ENCODE assay signal across 17 cellular contexts in the genomic region with DNA sequence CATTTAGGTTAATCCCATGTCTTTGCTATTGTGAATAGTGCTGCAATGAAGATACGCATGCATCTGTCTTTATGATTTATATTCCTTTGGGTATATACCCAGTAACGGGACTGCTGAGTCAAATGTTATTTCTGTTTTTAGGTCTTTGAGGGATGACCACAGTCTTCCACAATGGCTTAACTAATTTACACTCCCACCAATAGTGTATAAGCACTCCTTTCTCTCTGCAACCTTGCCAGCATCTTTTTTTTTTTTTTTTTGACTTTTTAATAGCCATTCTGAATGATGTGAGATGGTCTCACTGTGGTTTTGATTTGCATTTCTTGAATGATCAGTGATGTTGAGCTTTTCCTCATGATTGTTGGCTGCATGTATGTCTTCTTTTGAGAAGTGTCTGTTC. TPM values are rescaled to one million over a fixed set of nuclear protein-coding genes. Genes with fewer than 3 reads are reported as not detected.
A peak's percentile ranks its signal among the peaks of the same experiment; 100 is the strongest.
DNase-seq lines count a peak whose midpoint lies in the region; ATAC-seq and TF ChIP-seq lines count a peak whose summit lies in the region.
"Had no signal": no experiment of that assay in that cellular context is flagged by ENCODE, and none has a peak within 500 bp of the region (broad histone marks: within the 10 kb centered on the region; RNA-seq: fewer than 3 reads in every experiment).

No MANE protein-coding gene starts in this region.

- H3K36me3 Mint-ChIP-seq in activated T-helper 1 cell treated with anti-CD3 and anti-CD28 coated beads, Interleukin-12 subunit alpha, Interleukin-12 subunit beta, Interleukin-2, Interleukin-4 antibody, amounts not matched to agents 30 ng/mL and 10 ng/mL and 1 ng/mL, durations not matched to agents 14 hours and 24 hours and 36 hours (ENCODE audit: low read depth), result peaks cover 22% of the 10 kb centered on the region
- H3K36me3 Mint-ChIP-seq: natural killer cell treated with Interleukin-12 subunit alpha and Interleukin-12 subunit beta and Interleukin-15 and Interleukin-18, amount 100 ng/mL, for 72 hours had no signal

- TF ChIP-seq POLR2A in spleen (IDR thresholded peaks at IDR 0.05), result no peak
- TF ChIP-seq POLR2A in uterus (IDR thresholded peaks at IDR 0.05), result no peak

- H3K27me3 ChIP-seq in spleen (replicated peaks in 1 of 7) (no peaks in the 10 kb centered on the region), uterus (no peaks in the 10 kb centered on the region)

- H3K9me3 ChIP-seq in spleen, result no peaks in the 10 kb centered on the region
- no peaks in the 10 kb centered on the region for H3K9me3 ChIP-seq in uterus
- H3K9me3 ChIP-seq: thoracic aorta had no signal

- no peak for TF ChIP-seq CTCF in GM12864 (IDR thresholded peaks at IDR 0.05; ENCODE audit: low read depth, low read length, missing control alignments)
- no peak for TF ChIP-seq CTCF in spleen (IDR thresholded peaks at IDR 0.05 in 8 of 11, conservative IDR thresholded peaks at IDR 0.05 in 3 of 11)
- TF ChIP-seq CTCF in uterus (IDR thresholded peaks at IDR 0.05), result no peak

- H3K4me1 ChIP-seq in spleen (peaks cover 16 to 100% (median 53%) of the 10 kb centered on the region in 6 donors), uterus (peaks cover 0 to 4% of the 10 kb centered on the region in 2 donors)

- DNase-seq in GM12864 (ENCODE audit: low read depth) (no peak), spleen (no peak), G401 (ENCODE audit: low spot score) (no peak), uterus (no peak)
- no peak for DNase-seq in activated T-helper 1 cell treated with anti-CD3 and anti-CD28 coated beads, Interleukin-12 subunit alpha, Interleukin-12 subunit beta, Interleukin-2, Interleukin-4 antibody, amounts not matched to agents 30 ng/mL and 10 ng/mL and 1 ng/mL, durations not matched to agents 14 hours and 24 hours and 36 hours (ENCODE audit: low spot score)
- DNase-seq: activated CD4-positive, alpha-beta T cell treated with anti-CD3 and anti-CD28 coated beads, Interleukin-2, amount 10 ng/mL, durations not matched to agents 7 days and 5 days; activated naive CD4-positive, alpha-beta T cell treated with anti-CD3 and anti-CD28 coated beads, Interleukin-2, amount 10 ng/mL, durations not matched to agents 7 days and 5 days; activated T-cell treated with anti-CD3 and anti-CD28 coated beads for 4 hours; hippocampal formation; kidney; NCI-H2227 treated with DMSO at 0.1 percent for 48 hours; stimulated activated CD4-positive, alpha-beta T cell treated with anti-CD3 and anti-CD28 coated beads, Interleukin-4, amount 100 ng/mL, for 24 hours had no signal

- ATAC-seq in HG03432 (IDR thresholded peaks at IDR 0.05; ENCODE audit: unreplicated experiment) (peak; percentile 27), GM19395 (IDR thresholded peaks at IDR 0.05; ENCODE audit: unreplicated experiment) (no peak)
- ATAC-seq: natural killer cell treated with Interleukin-12 subunit alpha and Interleukin-12 subunit beta and Interleukin-15 and Interleukin-18, amount 100 ng/mL, for 72 hours had no signal

- peaks cover 29% of the 10 kb centered on the region for H3K4me1 Mint-ChIP-seq in activated T-helper 1 cell treated with anti-CD3 and anti-CD28 coated beads, Interleukin-12 subunit alpha, Interleukin-12 subunit beta, Interleukin-2, Interleukin-4 antibody, amounts not matched to agents 30 ng/mL and 10 ng/mL and 1 ng/mL, durations not matched to agents 14 hours and 24 hours and 36 hours (ENCODE audit: low read depth)

- no peaks in the 10 kb centered on the region for H3K9me3 Mint-ChIP-seq in activated T-helper 1 cell treated with anti-CD3 and anti-CD28 coated beads, Interleukin-12 subunit alpha, Interleukin-12 subunit beta, Interleukin-2, Interleukin-4 antibody, amounts not matched to agents 30 ng/mL and 10 ng/mL and 1 ng/mL, durations not matched to agents 14 hours and 24 hours and 36 hours
- H3K9me3 Mint-ChIP-seq: activated naive CD4-positive, alpha-beta T cell treated with anti-CD3 and anti-CD28 coated beads, Interleukin-2, amount 10 ng/mL, durations not matched to agents 7 days and 5 days; natural killer cell treated with Interleukin-12 subunit alpha and Interleukin-12 subunit beta and Interleukin-15 and Interleukin-18, amount 100 ng/mL, for 72 hours had no signal

- in situ Hi-C loops in G401 (cut with HindIII; ENCODE audit: low sequenced_read_pairs), result no loop called here

- H3K36me3 ChIP-seq in spleen (peaks cover 0 to 8% (median 0%) of the 10 kb centered on the region in 6 donors), uterus (no peaks in the 10 kb centered on the region)
- H3K36me3 ChIP-seq: thoracic aorta had no signal

- 65 to 81% (median 69%) methylated on average over 2 of the region's 2 CpGs for WGBS in spleen, 5 donors

- H3K27ac ChIP-seq in spleen (peak overlapping the region in 5 of 8 donors; percentile 34 to 73 (median 69)), uterus (no peak overlapping the region)
- H3K27ac ChIP-seq: skin epidermis, thoracic aorta had no signal

- H3K27ac Mint-ChIP-seq in activated T-helper 1 cell treated with anti-CD3 and anti-CD28 coated beads, Interleukin-12 subunit alpha, Interleukin-12 subunit beta, Interleukin-2, Interleukin-4 antibody, amounts not matched to agents 30 ng/mL and 10 ng/mL and 1 ng/mL, durations not matched to agents 14 hours and 24 hours and 36 hours, result peak overlapping the region; percentile 2
- H3K27ac Mint-ChIP-seq: activated CD4-positive, alpha-beta T cell treated with anti-CD3 and anti-CD28 coated beads, Interleukin-2, amount 10 ng/mL, durations not matched to agents 7 days and 5 days; natural killer cell treated with Interleukin-12 subunit alpha and Interleukin-12 subunit beta and Interleukin-15 and Interleukin-18, amount 100 ng/mL, for 72 hours had no signal

- H3K4me3 ChIP-seq in GM12864 (ENCODE audit: low read depth, low read length) (peak overlapping the region; percentile 40; the same call in 1 of the 2 replicates), spleen (peak overlapping the region in 1 of 8 donors; percentile 35), uterus (no peak overlapping the region)
- H3K4me3 ChIP-seq: skin epidermis, thoracic aorta had no signal

- H3K4me3 Mint-ChIP-seq in activated T-helper 1 cell treated with anti-CD3 and anti-CD28 coated beads, Interleukin-12 subunit alpha, Interleukin-12 subunit beta, Interleukin-2, Interleukin-4 antibody, amounts not matched to agents 30 ng/mL and 10 ng/mL and 1 ng/mL, durations not matched to agents 14 hours and 24 hours and 36 hours, result no peak overlapping the region
- H3K4me3 Mint-ChIP-seq: activated CD4-positive, alpha-beta T cell treated with anti-CD3 and anti-CD28 coated beads, Interleukin-2, amount 10 ng/mL, durations not matched to agents 7 days and 5 days; activated naive CD4-positive, alpha-beta T cell treated with anti-CD3 and anti-CD28 coated beads, Interleukin-2, amount 10 ng/mL, durations not matched to agents 7 days and 5 days; natural killer cell treated with Interleukin-12 subunit alpha and Interleukin-12 subunit beta and Interleukin-15 and Interleukin-18, amount 100 ng/mL, for 72 hours had no signal

- intact Hi-C loops in activated T-helper 1 cell treated with anti-CD3 and anti-CD28 coated beads, Interleukin-12 subunit alpha, Interleukin-12 subunit beta, Interleukin-2, Interleukin-4 antibody, amounts not matched to agents 30 ng/mL and 10 ng/mL and 1 ng/mL, durations not matched to agents 14 hours and 24 hours and 36 hours (cut with micrococcal nuclease), result no loop called here
- intact Hi-C loops in spleen (cut with DNase I; ENCODE audit: low total_unique reads), result no loop called here
- intact Hi-C loops in uterus (cut with DNase I; ENCODE audit: low total_unique reads), result no loop called here

- H3K27me3 Mint-ChIP-seq in activated T-helper 1 cell treated with anti-CD3 and anti-CD28 coated beads, Interleukin-12 subunit alpha, Interleukin-12 subunit beta, Interleukin-2, Interleukin-4 antibody, amounts not matched to agents 30 ng/mL and 10 ng/mL and 1 ng/mL, durations not matched to agents 14 hours and 24 hours and 36 hours (ENCODE audit: insufficient read depth), result no peaks in the 10 kb centered on the region
- H3K27me3 Mint-ChIP-seq: activated CD4-positive, alpha-beta T cell treated with anti-CD3 and anti-CD28 coated beads, Interleukin-2, amount 10 ng/mL, durations not matched to agents 7 days and 5 days; activated naive CD4-positive, alpha-beta T cell treated with anti-CD3 and anti-CD28 coated beads, Interleukin-2, amount 10 ng/mL, durations not matched to agents 7 days and 5 days; natural killer cell treated with Interleukin-12 subunit alpha and Interleukin-12 subunit beta and Interleukin-15 and Interleukin-18, amount 100 ng/mL, for 72 hours had no signal

RNA-seq across cellular contexts. Expression of a gene that starts 33.5 kb away (rescaled TPM):
- total RNA-seq in activated T-helper 1 cell treated with anti-CD3 and anti-CD28 coated beads, Interleukin-12 subunit alpha, Interleukin-12 subunit beta, Interleukin-2, Interleukin-4 antibody, amounts not matched to agents 30 ng/mL and 10 ng/mL and 1 ng/mL, durations not matched to agents 14 hours and 24 hours and 36 hours, result 44.0 and 45.4 TPM in 2 replicates
- total RNA-seq in spleen, result 10 to 100 TPM; 61.8 to 89.8 (median 75.5) TPM
- polyA plus RNA-seq in spleen, result 1 to 10 TPM; 2.5 to 6.6 (median 3.1) TPM
- 7.7 and 15.6 TPM in 2 replicates for total RNA-seq in G401 (2014; rRNA removed; shearing (Covaris generic))
- 100 to 1,000 TPM in 2 of 4 donors, 10 to 100 TPM in 2; 48.9 to 159 (median 99.8) TPM for total RNA-seq in uterus

Comparison
In these comparisons a context has a peak if more than half of its experiments do, and no peak if none do; other contexts are left out.
1. H3K27ac ChIP-seq: peak in spleen (5 of 8); none in uterus (0 of 2).